In genomic region chr20:38730989-38731737, GRCh38 we compare ENCODE assay signal across 9 cellular contexts. TPM values are rescaled to one million over a fixed set of nuclear protein-coding genes. Genes with fewer than 3 reads are reported as not detected.
DNase-seq lines count a peak whose midpoint lies in the region; ATAC-seq and TF ChIP-seq lines count a peak whose summit lies in the region.
"Had no signal": no experiment of that assay in that cellular context is flagged by ENCODE, and none has a peak within 500 bp of the region (broad histone marks: within the 10 kb centered on the region; RNA-seq: fewer than 3 reads in every experiment).

No MANE protein-coding gene starts in this region.

- peak overlapping the region; percentile 56 for H3K4me3 ChIP-seq in DOHH2 (ENCODE audit: low read length)
- H3K4me3 ChIP-seq in HL-60 (replicated peaks; ENCODE audit: insufficient read depth, low read length) = no peak overlapping the region
- H3K4me3 ChIP-seq in fibroblast of lung (replicated peaks in 1 of 4; ENCODE audit: control extremely low read depth in 1 of 4, insufficient read depth in 1 of 4, low read depth in 3 of 4, low read length in 4 of 4) = peak overlapping the region; percentile 14 to 35 (median 20)
- H3K4me3 ChIP-seq in stomach = peak overlapping the region; percentile 24 to 43 (median 32)

- H3K27me3 Mint-ChIP-seq in activated T-cell treated with anti-CD3 and anti-CD28 coated beads, Interleukin-2, amount 50 U/mL, for 4 hours (ENCODE audit: low read depth) = peaks cover 97% of the 10 kb centered on the region
- peaks cover 100% of the 10 kb centered on the region for H3K27me3 Mint-ChIP-seq in neural crest cell (ENCODE audit: low read depth)

- H3K9me3 Mint-ChIP-seq in activated T-cell treated with anti-CD3 and anti-CD28 coated beads, Interleukin-2, amount 50 U/mL, for 4 hours = no peaks in the 10 kb centered on the region
- no peaks in the 10 kb centered on the region for H3K9me3 Mint-ChIP-seq in neural crest cell

- no peaks in the 10 kb centered on the region for H3K36me3 ChIP-seq in DOHH2 (ENCODE audit: control insufficient read depth, low read length)
- H3K36me3 ChIP-seq in fibroblast of lung (ENCODE audit: control insufficient read depth, insufficient read depth, low read length) = no peaks in the 10 kb centered on the region
- H3K36me3 ChIP-seq in stomach = no peaks in the 10 kb centered on the region

- H3K4me1 ChIP-seq in DOHH2 (ENCODE audit: control insufficient read depth, low read length) (peaks cover 14% of the 10 kb centered on the region), fibroblast of lung (ENCODE audit: control insufficient read depth, extremely low read depth, insufficient read depth, low read length) (no peaks in the 10 kb centered on the region), stomach (peaks cover 17 to 47% (median 37%) of the 10 kb centered on the region in 4 donors)

- TF ChIP-seq CTCF in DOHH2 (IDR thresholded peaks at IDR 0.05; ENCODE audit: low read depth, low read length, poor library complexity, severe bottlenecking) = peak; percentile 100
- peak; percentile 95 for TF ChIP-seq CTCF in HL-60 (IDR thresholded peaks at IDR 0.05; ENCODE audit: insufficient read depth, low read length)
- TF ChIP-seq CTCF in fibroblast of lung (conservative IDR thresholded peaks at IDR 0.05 in 1 of 2, IDR thresholded peaks at IDR 0.05 in 1 of 2; ENCODE audit: low read depth in 1 of 2, low read length in 2 of 2) = peak; percentile 81 to 94
- TF ChIP-seq CTCF in neural crest cell (conservative IDR thresholded peaks at IDR 0.05) = peak; percentile 96
- peak in 6 of 7 experiments; percentile 61 to 98 (median 90) for TF ChIP-seq CTCF in stomach (IDR thresholded peaks at IDR 0.05)

- H4K20me1 ChIP-seq in DOHH2 (ENCODE audit: control insufficient read depth, insufficient read depth, low read depth, low read length) = no peaks in the 10 kb centered on the region
- no peaks in the 10 kb centered on the region for H4K20me1 ChIP-seq in fibroblast of lung (ENCODE audit: control insufficient read depth, extremely low read depth, insufficient read depth, low read length)

- no peak for TF ChIP-seq EP300 in stomach (IDR thresholded peaks at IDR 0.05)

- DNase-seq in HL-60 (ENCODE audit: low read depth in 1 of 2, low spot score in 1 of 2) (peak; percentile 42 to 58), NOMO-1 treated with DMSO at 0.1 percent for 48 hours (lab: John Stamatoyannopoulos, UW; ENCODE audit: unreplicated experiment) (peak; percentile 14), fibroblast of lung (ENCODE audit: low read depth in 2 of 2) (peak; percentile 31 to 50), neural crest cell (ENCODE audit: low read depth, low spot score) (peak; percentile 74), stomach (peak; percentile 70)
- peak; percentile 82 for DNase-seq in activated T-cell treated with anti-CD3 and anti-CD28 coated beads, Interleukin-2, amount 50 U/mL, for 4 hours

- H3K4me3 Mint-ChIP-seq in activated T-cell treated with anti-CD3 and anti-CD28 coated beads, Interleukin-2, amount 50 U/mL, for 4 hours = peak overlapping the region; percentile 73
- H3K4me3 Mint-ChIP-seq in neural crest cell = peak overlapping the region; percentile 42

- 1 to 3% (median 1%) methylated on average over 31 to 40 of the region's 40 CpGs for WGBS in stomach, 5 donors

- intact Hi-C loops in stomach (cut with DNase I; ENCODE audit: low total_unique reads) = no loop called here

- H3K4me2 ChIP-seq in DOHH2 (ENCODE audit: low read length) (peak overlapping the region; percentile 65), fibroblast of lung (ENCODE audit: extremely low read depth, insufficient read depth, low read length) (peak overlapping the region; percentile 68)

- H3K9me2 ChIP-seq in DOHH2 (replicated peaks; ENCODE audit: control insufficient read depth, low read length) = no peaks in the 10 kb centered on the region

- H3K27me3 ChIP-seq in DOHH2 (ENCODE audit: control insufficient read depth, low read length) = peaks cover 59% of the 10 kb centered on the region
- peaks cover 74% of the 10 kb centered on the region for H3K27me3 ChIP-seq in HL-60 (ENCODE audit: insufficient read depth, poor library complexity, severe bottlenecking)
- peaks cover 67% of the 10 kb centered on the region for H3K27me3 ChIP-seq in fibroblast of lung (ENCODE audit: control insufficient read depth, insufficient read depth, low read length)
- peaks cover 47 to 100% (median 80%) of the 10 kb centered on the region in 3 donors for H3K27me3 ChIP-seq in stomach

- H2AFZ ChIP-seq in fibroblast of lung (ENCODE audit: low read length) = peak overlapping the region; percentile 53

- H3K9me3 ChIP-seq in DOHH2 (ENCODE audit: control insufficient read depth, insufficient read depth, low read length) = no peaks in the 10 kb centered on the region
- no peaks in the 10 kb centered on the region for H3K9me3 ChIP-seq in fibroblast of lung (ENCODE audit: control insufficient read depth, insufficient read depth, low read depth, low read length)
- H3K9me3 ChIP-seq in stomach = peaks cover 0 to 11% (median 0%) of the 10 kb centered on the region in 4 donors

- no peaks in the 10 kb centered on the region for H3F3A ChIP-seq in DOHH2 (ENCODE audit: control insufficient read depth, insufficient read depth)

- no peak overlapping the region for H3K9ac ChIP-seq in fibroblast of lung (ENCODE audit: insufficient read depth, low read length)

- H3K27ac ChIP-seq in DOHH2 (ENCODE audit: low read depth, low read length) (no peak overlapping the region), HL-60 (replicated peaks) (no peak overlapping the region), fibroblast of lung (ENCODE audit: insufficient read depth, low read length) (no peak overlapping the region), stomach (no peak overlapping the region)

- H3K36me3 Mint-ChIP-seq in activated T-cell treated with anti-CD3 and anti-CD28 coated beads, Interleukin-2, amount 50 U/mL, for 4 hours (ENCODE audit: insufficient read depth) = no peaks in the 10 kb centered on the region
- peaks cover 2% of the 10 kb centered on the region for H3K36me3 Mint-ChIP-seq in neural crest cell (ENCODE audit: low read depth)

- ATAC-seq in activated T-cell treated with anti-CD3 and anti-CD28 coated beads, Interleukin-2, amount 50 U/mL, for 4 hours = peak; percentile 78 to 83
- ATAC-seq in GM18867 (IDR thresholded peaks at IDR 0.05; ENCODE audit: unreplicated experiment) = no peak

- TF ChIP-seq POLR2A in stomach (IDR thresholded peaks at IDR 0.05) = no peak

- H3K79me2 ChIP-seq in DOHH2 (ENCODE audit: control insufficient read depth, low read length) = no peaks in the 10 kb centered on the region
- no peaks in the 10 kb centered on the region for H3K79me2 ChIP-seq in fibroblast of lung (ENCODE audit: control insufficient read depth, insufficient read depth, low read length)

- peaks cover 38% of the 10 kb centered on the region for H3K4me1 Mint-ChIP-seq in activated T-cell treated with anti-CD3 and anti-CD28 coated beads, Interleukin-2, amount 50 U/mL, for 4 hours (ENCODE audit: low read depth)
- peaks cover 35% of the 10 kb centered on the region for H3K4me1 Mint-ChIP-seq in neural crest cell

- no peak overlapping the region for H3K27ac Mint-ChIP-seq in neural crest cell (ENCODE audit: unreplicated experiment)

RNA-seq across cellular contexts. Expression of gene SLC32A1, which starts 6.9 kb away (rescaled TPM):
- total RNA-seq in activated T-cell treated with anti-CD3 and anti-CD28 coated beads, Interleukin-2, amount 50 U/mL, for 4 hours = not detected
- total RNA-seq in fibroblast of lung = not detected in 2 replicates
- polyA plus RNA-seq in fibroblast of lung = not detected in 2 replicates
- polyA plus RNA-seq in fibroblast of lung (2012) = not detected in 2 replicates
- not detected in 2 replicates for polyA minus RNA-seq in fibroblast of lung (ENCODE audit: low replicate concordance)
- total RNA-seq in neural crest cell = 0.09 and 0.16 TPM in 2 replicates
- not detected for total RNA-seq in stomach
- not detected for polyA plus RNA-seq in stomach
- total RNA-seq: lower leg skin had no signal

RNA-seq across cellular contexts. Expression of gene ACTR5, which starts 17.1 kb away (rescaled TPM):
- 10 to 100 TPM; 20.1 to 23.0 (median 21.1) TPM for total RNA-seq in activated T-cell treated with anti-CD3 and anti-CD28 coated beads, Interleukin-2, amount 50 U/mL, for 4 hours
- total RNA-seq in fibroblast of lung = 5.9 and 7.2 TPM in 2 replicates
- 4.4 and 4.9 TPM in 2 replicates for polyA plus RNA-seq in fibroblast of lung
- 3.0 and 4.4 TPM in 2 replicates for polyA plus RNA-seq in fibroblast of lung (2012)
- 2.8 and 3.2 TPM in 2 replicates for polyA minus RNA-seq in fibroblast of lung (ENCODE audit: low replicate concordance)
- total RNA-seq in neural crest cell = 14.3 and 14.9 TPM in 2 replicates
- total RNA-seq in stomach = 10 to 100 TPM in 2 of 5 donors, 1 to 10 TPM in 3; 3.6 to 68.1 (median 8.4) TPM
- 1 to 10 TPM; 4.7 to 6.0 (median 5.7) TPM for polyA plus RNA-seq in stomach

Comparison
In these comparisons a context has a peak if more than half of its experiments do, and no peak if none do; other contexts are left out.
1. DNase-seq: peak in every context shown above with its lines; median percentile 82 in activated T-cell treated with anti-CD3 and anti-CD28 coated beads, Interleukin-2, amount 50 U/mL, for 4 hours; 74 in neural crest cell; 70 in stomach; 50 in HL-60; 40 in fibroblast of lung; 14 in NOMO-1 treated with DMSO at 0.1 percent for 48 hours.